ENCODE assay signal across 1 cellular context in the genomic region with DNA sequence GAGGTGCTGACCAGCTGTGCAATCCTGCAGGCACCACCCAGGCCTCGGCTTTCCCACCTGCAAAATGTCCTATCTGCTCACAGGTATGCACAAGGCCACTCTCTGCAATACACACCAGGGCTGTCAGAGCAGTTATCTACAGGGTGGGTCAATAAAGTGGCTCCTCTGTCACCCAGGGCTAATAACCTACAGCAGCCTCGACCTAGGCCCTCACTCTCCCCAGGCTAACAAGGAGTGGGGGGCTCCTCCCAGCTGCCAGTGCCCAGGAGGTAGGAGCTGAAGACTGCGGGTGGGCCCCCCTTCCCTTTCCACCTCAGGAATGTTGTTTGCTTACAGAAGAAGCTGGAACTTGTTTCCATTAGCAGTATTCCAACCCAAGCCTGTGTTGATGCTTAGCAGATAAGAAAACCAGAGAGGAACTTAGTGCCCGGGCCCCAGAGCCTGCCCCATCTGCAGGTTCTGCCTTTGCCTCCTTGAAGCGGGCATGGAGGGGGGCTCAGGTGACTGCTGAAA.
TF ChIP-seq lines count a peak whose summit lies in the region.

No MANE protein-coding gene starts in this region.

TF ChIP-seq in HepG2, 621 proteins besides CTCF, POLR2A, EP300 and RAD21 (continued from another document):
- TF ChIP-seq, protein P1, sequence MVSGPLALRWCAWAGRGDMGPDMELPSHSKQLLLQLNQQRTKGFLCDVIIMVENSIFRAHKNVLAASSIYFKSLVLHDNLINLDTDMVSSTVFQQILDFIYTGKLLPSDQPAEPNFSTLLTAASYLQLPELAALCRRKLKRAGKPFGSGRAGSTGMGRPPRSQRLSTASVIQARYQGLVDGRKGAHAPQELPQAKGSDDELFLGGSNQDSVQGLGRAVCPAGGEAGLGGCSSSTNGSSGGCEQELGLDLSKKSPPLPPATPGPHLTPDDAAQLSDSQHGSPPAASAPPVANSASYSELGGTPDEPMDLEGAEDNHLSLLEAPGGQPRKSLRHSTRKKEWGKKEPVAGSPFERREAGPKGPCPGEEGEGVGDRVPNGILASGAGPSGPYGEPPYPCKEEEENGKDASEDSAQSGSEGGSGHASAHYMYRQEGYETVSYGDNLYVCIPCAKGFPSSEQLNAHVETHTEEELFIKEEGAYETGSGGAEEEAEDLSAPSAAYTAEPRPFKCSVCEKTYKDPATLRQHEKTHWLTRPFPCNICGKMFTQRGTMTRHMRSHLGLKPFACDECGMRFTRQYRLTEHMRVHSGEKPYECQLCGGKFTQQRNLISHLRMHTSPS (CRISPR knock-in tag; IDR thresholded peaks at IDR 0.05; ENCODE audit: low read depth), result peak; percentile 12; the same call in 1 of the 2 replicates
- TF ChIP-seq MTA1 (CRISPR knock-in tag; IDR thresholded peaks at IDR 0.05; ENCODE audit: borderline replicate concordance), result peak; percentile 27; the same call in 1 of the 2 replicates
- TF ChIP-seq HNF4A (CRISPR knock-in tag; IDR thresholded peaks at IDR 0.05), result peak; percentile 14; the same call in 1 of the 2 replicates
